In genomic region chr12:124044809-124045321, GRCh38 we compare ENCODE assay signal across 16 cellular contexts.
DNase-seq lines count a peak whose midpoint lies in the region.
"Had no signal": no experiment of that assay in that cellular context is flagged by ENCODE, and none has a peak within 500 bp of the region (broad histone marks: within the 10 kb centered on the region; RNA-seq: fewer than 3 reads in every experiment).

No MANE protein-coding gene starts in this region.

- H3K9me3 ChIP-seq in MG63: peaks cover 7% of the 10 kb centered on the region; the same call in 1 of the 2 replicates
- H3K9me3 ChIP-seq: uterus had no signal

- intact Hi-C loops in head of caudate nucleus (cut with DNase I): loop anchor here (5.0 kb wide), 1 partner anchor 277 kb away; no protein-coding TSS in a partner anchor

- H3K4me3 ChIP-seq in MG63: no peak overlapping the region
- H3K4me3 ChIP-seq: uterus had no signal

- no peaks in the 10 kb centered on the region for H3K36me3 ChIP-seq in MG63
- H3K36me3 ChIP-seq: BE2C, uterus had no signal

- H3K27me3 ChIP-seq in MG63: no peaks in the 10 kb centered on the region
- H3K27me3 ChIP-seq: BE2C, uterus had no signal

- DNase-seq in Ammon's horn (ENCODE audit: low spot score) (peak; percentile 53), ELF-1 (ENCODE audit: low read depth, low spot score) (peak; percentile 76), RPMI7951 (ENCODE audit: low read depth) (peak; percentile 20), head of caudate nucleus (peak in 39 of 42 donors; percentile 38 to 85 (median 60)), RKO (ENCODE audit: low spot score) (no peak), MG63 (no peak), HCEC 1CT (no peak), SHP77 treated with DMSO at 0.1 percent for 48 hours (lab: John Stamatoyannopoulos, UW) (no peak)
- DNase-seq: BE2C; DMS79; left colon; NCI-H1092 treated with DMSO at 0.1 percent for 48 hours; NCI-H510A; RPMI8226; stimulated activated CD4-positive, alpha-beta T cell treated with anti-CD3 and anti-CD28 coated beads, Interleukin-2, amount 100 ng/mL, for 48 hours; uterus had no signal

Comparison
In these comparisons a context has a peak if more than half of its experiments do, and no peak if none do; other contexts are left out.
1. DNase-seq: peak in Ammon's horn (single experiment), ELF-1 (single experiment), RPMI7951 (single experiment) and head of caudate nucleus (39 of 42); none in RKO (single experiment), MG63 (single experiment), HCEC 1CT (single experiment) and SHP77 treated with DMSO at 0.1 percent for 48 hours (single experiment).